In the genomic region with DNA sequence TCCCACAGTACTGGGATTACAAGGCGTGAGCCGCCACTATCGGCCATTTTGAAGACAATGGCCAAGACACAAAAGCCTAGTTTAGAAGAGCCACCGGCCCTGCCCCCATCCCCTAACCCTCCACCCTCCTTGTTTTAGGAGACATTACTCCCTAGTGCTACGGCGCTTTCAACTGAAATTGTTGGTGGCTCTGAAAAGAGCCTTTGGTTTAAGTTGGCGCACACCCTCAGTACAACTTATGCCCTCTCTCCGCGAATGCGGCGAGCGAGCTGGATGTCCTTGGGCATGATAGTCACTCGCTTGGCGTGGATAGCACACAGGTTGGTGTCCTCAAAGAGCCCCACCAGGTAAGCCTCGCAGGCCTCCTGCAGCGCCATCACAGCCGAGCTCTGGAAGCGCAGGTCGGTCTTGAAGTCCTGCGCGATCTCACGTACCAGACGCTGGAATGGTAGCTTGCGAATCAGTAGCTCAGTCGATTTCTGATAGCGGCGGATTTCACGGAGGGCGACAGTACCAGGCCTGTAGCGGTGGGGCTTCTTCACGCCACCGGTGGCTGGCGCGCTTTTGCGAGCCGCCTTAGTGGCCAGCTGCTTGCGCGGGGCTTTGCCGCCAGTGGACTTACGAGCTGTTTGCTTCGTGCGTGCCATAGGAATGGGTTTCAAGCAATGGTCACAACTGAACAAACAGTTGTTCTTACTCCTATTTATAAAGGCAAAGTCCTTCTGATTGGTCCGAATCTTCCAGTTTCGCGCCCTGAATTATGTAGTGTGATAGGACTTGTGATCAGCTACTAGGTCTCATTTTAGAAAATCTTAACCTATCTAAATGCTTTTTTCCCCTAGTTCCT, we compare ENCODE assay signal across 8 cellular contexts.
DNase-seq lines count a peak whose midpoint lies in the region; ATAC-seq lines count a peak whose summit lies in the region.

No MANE protein-coding gene starts in this region.

- POLR2A ChIA-PET in activated CD4-positive, alpha-beta T cell treated with anti-CD3 and anti-CD28 coated beads, Interleukin-2, amount 10 ng/mL, durations not matched to agents 7 days and 5 days (lab: Charles Lee) = interaction anchor here (0.6 to 4.2 kb wide), 29 partner anchors 8 to 1616 kb away, joined by 3 to 68 read pairs (median 7); a partner anchor contains a TSS

- ATAC-seq in GM18519 (IDR thresholded peaks at IDR 0.05; ENCODE audit: low FRiP score, unreplicated experiment) (peak; percentile 31), HG03039 (IDR thresholded peaks at IDR 0.05; ENCODE audit: unreplicated experiment) (peak; percentile 41), HG03469 (IDR thresholded peaks at IDR 0.05; ENCODE audit: unreplicated experiment) (no peak)

- peak overlapping the region; percentile 98 for H3K4me3 Mint-ChIP-seq in activated CD4-positive, alpha-beta T cell treated with anti-CD3 and anti-CD28 coated beads, Interleukin-2, amount 10 ng/mL, durations not matched to agents 7 days and 5 days

- no peaks in the 10 kb centered on the region for H3K27me3 ChIP-seq in duodenal mucosa (ENCODE audit: control insufficient read depth in 1 of 2, insufficient read depth in 2 of 2, low read length in 2 of 2)

- H3K36me3 ChIP-seq in duodenal mucosa (ENCODE audit: control insufficient read depth in 1 of 2, insufficient read depth in 2 of 2, low read length in 2 of 2) = no peaks in the 10 kb centered on the region

- CTCF ChIA-PET in activated CD4-positive, alpha-beta T cell treated with anti-CD3 and anti-CD28 coated beads, Interleukin-2, amount 10 ng/mL, durations not matched to agents 7 days and 5 days (lab: Charles Lee) = interaction anchor here (0.7 to 3.3 kb wide), 20 partner anchors 9 to 883 kb away, joined by 3 to 28 read pairs (median 7); a partner anchor contains a TSS

- H3K36me3 Mint-ChIP-seq in activated CD4-positive, alpha-beta T cell treated with anti-CD3 and anti-CD28 coated beads, Interleukin-2, amount 10 ng/mL, durations not matched to agents 7 days and 5 days (ENCODE audit: low read depth) = peaks cover 18% of the 10 kb centered on the region

- peaks cover 5 to 8% of the 10 kb centered on the region in 2 donors for H3K4me1 ChIP-seq in duodenal mucosa (ENCODE audit: control insufficient read depth in 1 of 2, insufficient read depth in 2 of 2, low read length in 2 of 2)

- H3K27ac Mint-ChIP-seq in activated CD4-positive, alpha-beta T cell treated with anti-CD3 and anti-CD28 coated beads, Interleukin-2, amount 10 ng/mL, durations not matched to agents 7 days and 5 days = peak overlapping the region; percentile 100

- no peaks in the 10 kb centered on the region for H3K27me3 Mint-ChIP-seq in activated CD4-positive, alpha-beta T cell treated with anti-CD3 and anti-CD28 coated beads, Interleukin-2, amount 10 ng/mL, durations not matched to agents 7 days and 5 days

- no peaks in the 10 kb centered on the region for H3K9me3 ChIP-seq in duodenal mucosa (ENCODE audit: control insufficient read depth in 1 of 2, low read length in 2 of 2)

- H3K27ac ChIP-seq in duodenal mucosa (ENCODE audit: low read depth, low read length) = peak overlapping the region; percentile 94

- H3K9me3 Mint-ChIP-seq in activated CD4-positive, alpha-beta T cell treated with anti-CD3 and anti-CD28 coated beads, Interleukin-2, amount 10 ng/mL, durations not matched to agents 7 days and 5 days = no peaks in the 10 kb centered on the region

- peak overlapping the region; percentile 69 to 94 for H3K9ac ChIP-seq in duodenal mucosa (ENCODE audit: low read depth in 1 of 2, low read length in 2 of 2)

- DNase-seq in NCI-H226 (peak; percentile 34), medulla oblongata (ENCODE audit: extremely low spot score) (peak; percentile 54)
- DNase-seq in activated CD4-positive, alpha-beta T cell treated with anti-CD3 and anti-CD28 coated beads, Interleukin-2, amount 10 ng/mL, durations not matched to agents 7 days and 5 days = peak; percentile 82
- peak; percentile 29 for DNase-seq in stimulated activated CD8-positive, alpha-beta memory T cell treated with anti-CD3 and anti-CD28 coated beads, Interleukin-7, amount 100 ng/mL, for 24 hours (ENCODE audit: low read depth)

- H3K4me1 Mint-ChIP-seq in activated CD4-positive, alpha-beta T cell treated with anti-CD3 and anti-CD28 coated beads, Interleukin-2, amount 10 ng/mL, durations not matched to agents 7 days and 5 days = peaks cover 40% of the 10 kb centered on the region

- H3K4me3 ChIP-seq in duodenal mucosa (ENCODE audit: low read depth in 1 of 2, low read length in 2 of 2) = peak overlapping the region; percentile 85 to 88

Comparison
In these comparisons a context has a peak if more than half of its experiments do, and no peak if none do; other contexts are left out.
1. DNase-seq: peak in every context shown above with its lines; median percentile 82 in activated CD4-positive, alpha-beta T cell treated with anti-CD3 and anti-CD28 coated beads, Interleukin-2, amount 10 ng/mL, durations not matched to agents 7 days and 5 days; 54 in medulla oblongata; 34 in NCI-H226; 29 in stimulated activated CD8-positive, alpha-beta memory T cell treated with anti-CD3 and anti-CD28 coated beads, Interleukin-7, amount 100 ng/mL, for 24 hours.